In the genomic region with DNA sequence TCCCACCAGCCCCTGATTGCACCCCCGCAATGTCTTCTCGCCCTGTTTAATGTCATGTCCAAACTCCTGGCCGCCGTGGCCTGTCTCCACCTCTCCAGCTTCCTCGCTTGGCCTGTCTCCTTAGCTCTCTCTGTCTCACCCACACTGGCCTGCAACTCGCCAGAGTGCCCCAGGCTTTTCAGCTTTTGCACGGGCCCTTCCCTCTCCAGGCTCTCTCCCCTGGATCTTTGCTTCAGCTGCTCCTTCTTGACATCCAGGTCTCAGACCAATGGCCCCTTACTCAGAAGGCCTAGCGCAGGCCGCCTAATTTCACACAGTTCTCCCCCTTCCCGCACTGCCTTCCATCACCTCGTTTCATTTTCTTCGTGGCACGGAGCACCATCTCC, we compare ENCODE assay signal across 8 cellular contexts. TPM values are rescaled to one million over a fixed set of nuclear protein-coding genes. Genes with fewer than 3 reads are reported as not detected.
DNase-seq lines count a peak whose midpoint lies in the region; ATAC-seq and TF ChIP-seq lines count a peak whose summit lies in the region.

No MANE protein-coding gene starts in this region.

- peaks cover 8 to 12% of the 10 kb centered on the region in 2 donors for H3K36me3 Mint-ChIP-seq in CD4-positive, alpha-beta memory T cell
- H3K36me3 Mint-ChIP-seq in endothelial cell (ENCODE audit: low read depth, unreplicated experiment) = peaks cover under 1% of the 10 kb centered on the region

- H3K9me3 Mint-ChIP-seq in CD4-positive, alpha-beta memory T cell = peaks cover 0 to 3% (median 0%) of the 10 kb centered on the region in 8 donors
- H3K9me3 Mint-ChIP-seq in endothelial cell (ENCODE audit: unreplicated experiment) = no peaks in the 10 kb centered on the region

- no peak for TF ChIP-seq CTCF in endothelial cell (IDR thresholded peaks at IDR 0.05; ENCODE audit: unreplicated experiment)

- CTCF ChIA-PET in CD4-positive, alpha-beta memory T cell (lab: Charles Lee; ENCODE audit: partially characterized antibody) = interaction anchor here (0.8 to 4.1 kb wide), 5 partner anchors 17 to 188 kb away, joined by 3 to 23 read pairs (median 3); a partner anchor contains a TSS

- H3K27ac ChIP-seq in CD4-positive, alpha-beta memory T cell (ENCODE audit: low read depth, low read length) = peak overlapping the region; percentile 56
- H3K27ac ChIP-seq in SJCRH30 = peak overlapping the region; percentile 51

- H3K4me3 Mint-ChIP-seq in CD4-positive, alpha-beta memory T cell = peak overlapping the region; percentile 78 to 96 (median 93)
- H3K4me3 Mint-ChIP-seq in endothelial cell (ENCODE audit: unreplicated experiment) = peak overlapping the region; percentile 91

- H3K36me3 ChIP-seq in CD4-positive, alpha-beta memory T cell (ENCODE audit: insufficient read depth, low read length) = peaks cover 4% of the 10 kb centered on the region
- no peaks in the 10 kb centered on the region; the same call in 1 of the 2 replicates for H3K36me3 ChIP-seq in SJCRH30

- no peaks in the 10 kb centered on the region for H3K27me3 ChIP-seq in CD4-positive, alpha-beta memory T cell (ENCODE audit: insufficient read depth, low read length)
- H3K27me3 ChIP-seq in SJCRH30 = no peaks in the 10 kb centered on the region

- DNase-seq in CD4-positive, alpha-beta memory T cell = no peak
- DNase-seq in SJCRH30 (peak; percentile 40 to 61), endothelial cell (ENCODE audit: low spot score) (peak; percentile 5), myocyte (ENCODE audit: low read depth) (peak; percentile 8), NCI-H1436 (lab: John Stamatoyannopoulos, UW) (no peak), HT-29 (ENCODE audit: low spot score) (no peak), NCI-H2196 treated with DMSO at 0.1 percent for 48 hours (lab: John Stamatoyannopoulos, UW; ENCODE audit: unreplicated experiment) (no peak)

- H3K27me3 Mint-ChIP-seq in CD4-positive, alpha-beta memory T cell = peaks cover 0 to 2% of the 10 kb centered on the region in 2 donors
- H3K27me3 Mint-ChIP-seq in endothelial cell (ENCODE audit: unreplicated experiment) = peaks cover 4% of the 10 kb centered on the region

- intact Hi-C loops in CD4-positive, alpha-beta memory T cell (cut with micrococcal nuclease) = loop anchor here (1.0 to 10.0 kb wide), 3 partner anchors 154 to 536 kb away; a partner anchor contains a TSS

- POLR2A ChIA-PET in CD4-positive, alpha-beta memory T cell (lab: Charles Lee; ENCODE audit: partially characterized antibody) = interaction anchor here (2.0 to 4.0 kb wide), 2 partner anchors 187 to 536 kb away, joined by 7 to 17 read pairs; a partner anchor contains a TSS

- ATAC-seq in GM21723 (IDR thresholded peaks at IDR 0.05; ENCODE audit: unreplicated experiment) = peak; percentile 8

- peak overlapping the region; percentile 11 to 95 (median 91) for H3K27ac Mint-ChIP-seq in CD4-positive, alpha-beta memory T cell
- no peak overlapping the region for H3K27ac Mint-ChIP-seq in endothelial cell (ENCODE audit: unreplicated experiment)

- H3K9me3 ChIP-seq in CD4-positive, alpha-beta memory T cell (ENCODE audit: control insufficient read depth in 1 of 2, low read length in 2 of 2) = no peaks in the 10 kb centered on the region
- H3K9me3 ChIP-seq in SJCRH30 (replicated peaks) = no peaks in the 10 kb centered on the region

- H3K4me1 Mint-ChIP-seq in CD4-positive, alpha-beta memory T cell = peaks cover 20 to 36% (median 30%) of the 10 kb centered on the region in 4 donors
- peaks cover 19% of the 10 kb centered on the region for H3K4me1 Mint-ChIP-seq in endothelial cell (ENCODE audit: unreplicated experiment)

- H3K4me3 ChIP-seq in CD4-positive, alpha-beta memory T cell (ENCODE audit: low read length in 2 of 2) = peak overlapping the region; percentile 24 to 70
- peak overlapping the region; percentile 81 for H3K4me3 ChIP-seq in SJCRH30

- H3K4me1 ChIP-seq in CD4-positive, alpha-beta memory T cell (ENCODE audit: insufficient read depth, low read length) = peaks cover 28% of the 10 kb centered on the region
- H3K4me1 ChIP-seq in SJCRH30 = no peaks in the 10 kb centered on the region

RNA-seq across cellular contexts. Expression of a gene that starts 0.5 kb away (rescaled TPM):
- 10 to 100 TPM; 28.1 to 30.0 TPM for total RNA-seq in CD4-positive, alpha-beta memory T cell
- polyA plus RNA-seq in CD4-positive, alpha-beta memory T cell = 10 to 100 TPM; 28.5 to 33.8 TPM
- total RNA-seq in SJCRH30 (2014; rRNA removed; shearing (Covaris generic)) = 41.5 and 46.7 TPM in 2 replicates
- 32.0 TPM for total RNA-seq in endothelial cell (ENCODE audit: unreplicated experiment)
- 27.8 and 31.0 TPM in 2 replicates for total RNA-seq in myocyte
- 14.1 TPM for polyA plus RNA-seq in myocyte (2012)
- total RNA-seq in HT-29 (2014; rRNA removed; shearing (Covaris generic)) = 22.1 and 26.4 TPM in 2 replicates

Comparison
In these comparisons a context has a peak if more than half of its experiments do, and no peak if none do; other contexts are left out.
1. DNase-seq: peak in SJCRH30 (2 of 2), endothelial cell (single experiment) and myocyte (single experiment); none in CD4-positive, alpha-beta memory T cell (0 of 5), NCI-H1436 (single experiment), HT-29 (single experiment) and NCI-H2196 treated with DMSO at 0.1 percent for 48 hours (single experiment).